ENCODE assay signal across 1 cellular context in the genomic region with DNA sequence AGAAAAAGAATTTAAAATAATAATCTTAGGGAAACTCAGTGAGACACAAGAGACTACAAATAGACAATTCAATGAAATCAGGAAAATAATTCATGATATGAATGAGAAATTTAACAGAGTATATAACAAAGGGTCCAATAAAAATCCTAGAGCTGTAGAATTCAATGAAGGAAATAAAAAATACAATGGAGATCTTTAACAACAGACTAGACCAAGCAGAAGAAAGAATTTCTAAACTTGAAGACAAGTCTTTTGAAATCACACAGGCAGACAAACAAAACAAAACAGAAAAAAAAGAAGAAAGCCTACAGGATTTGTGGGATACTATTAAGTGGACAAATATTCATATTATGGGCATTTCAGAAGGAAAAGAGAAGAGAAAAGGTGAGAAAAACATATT.
A peak's percentile ranks its signal among the peaks of the same experiment; 100 is the strongest.
TF ChIP-seq lines count a peak whose summit lies in the region.

No MANE protein-coding gene starts in this region.

TF ChIP-seq in K562, 482 proteins besides CTCF, POLR2A, EP300 and RAD21:
- no peak for TF ChIP-seq FOXO4 (CRISPR knock-in tag; IDR thresholded peaks at IDR 0.05)
- no peak for TF ChIP-seq ATF7 (IDR thresholded peaks at IDR 0.05)
- no peak for TF ChIP-seq RBM39 (optimal IDR thresholded peaks at IDR 0.05; ENCODE audit: low read depth, low read length)
- TF ChIP-seq, protein P1, sequence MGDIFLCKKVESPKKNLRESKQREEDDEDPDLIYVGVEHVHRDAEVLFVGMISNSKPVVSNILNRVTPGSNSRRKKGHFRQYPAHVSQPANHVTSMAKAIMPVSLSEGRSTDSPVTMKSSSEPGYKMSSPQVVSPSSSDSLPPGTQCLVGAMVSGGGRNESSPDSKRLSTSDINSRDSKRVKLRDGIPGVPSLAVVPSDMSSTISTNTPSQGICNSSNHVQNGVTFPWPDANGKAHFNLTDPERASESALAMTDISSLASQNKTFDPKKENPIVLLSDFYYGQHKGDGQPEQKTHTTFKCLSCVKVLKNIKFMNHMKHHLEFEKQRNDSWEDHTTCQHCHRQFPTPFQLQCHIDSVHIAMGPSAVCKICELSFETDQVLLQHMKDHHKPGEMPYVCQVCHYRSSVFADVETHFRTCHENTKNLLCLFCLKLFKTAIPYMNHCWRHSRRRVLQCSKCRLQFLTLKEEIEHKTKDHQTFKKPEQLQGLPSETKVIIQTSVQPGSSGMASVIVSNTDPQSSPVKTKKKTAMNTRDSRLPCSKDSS (IDR thresholded peaks at IDR 0.05; ENCODE audit: low read depth, partially characterized antibody) = peak; percentile 60
- TF ChIP-seq TRIM28 (IDR thresholded peaks at IDR 0.05) = 0 out of 2 replicates have a peak, but pooled peaks have one; percentile 70
